Comparison of ENCODE assay signal across 1 cellular context in the genomic region with DNA sequence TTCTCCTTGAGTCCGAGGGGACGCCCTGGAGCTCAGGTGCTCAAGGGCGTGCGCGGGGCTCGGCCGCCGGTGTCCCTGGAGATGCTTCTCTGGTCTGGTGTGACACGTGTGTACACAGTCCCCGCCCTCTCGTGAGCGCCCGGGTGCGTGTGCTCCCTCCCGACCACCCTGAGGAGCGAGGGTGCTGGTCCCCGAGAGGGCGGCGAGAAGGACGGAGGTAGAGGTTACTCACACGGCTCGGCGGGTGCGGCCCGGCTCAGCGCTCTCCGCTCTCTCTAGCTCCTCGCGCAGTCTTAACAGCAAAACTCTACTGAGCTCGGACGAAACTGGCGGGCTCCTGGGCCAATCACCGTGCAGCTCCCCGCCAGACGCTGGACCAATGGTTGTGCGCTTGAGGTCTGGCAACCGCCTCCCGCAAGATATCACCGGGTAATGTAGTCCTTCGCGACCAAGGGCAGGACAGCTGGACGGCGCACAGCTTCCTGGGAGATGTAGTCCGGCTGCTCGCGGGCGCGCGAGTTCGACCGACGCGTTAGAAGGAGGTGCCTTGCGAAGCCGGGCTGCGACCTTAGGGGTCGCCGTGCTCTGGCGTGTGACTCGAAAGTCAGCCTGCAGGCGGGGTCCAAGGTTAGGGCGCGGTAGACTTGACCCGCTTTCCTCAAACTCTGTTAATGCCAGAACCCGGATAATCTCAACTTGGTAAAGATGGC.
A peak's percentile ranks its signal among the peaks of the same experiment; 100 is the strongest.
TF ChIP-seq lines count a peak whose summit lies in the region.

A gene (minus strand): TSS at position 312 of the 710 bp plus-strand sequence. CDS start 2,669 bp downstream, outside the sequence.

TF ChIP-seq in HepG2, 621 proteins besides CTCF, POLR2A, EP300 and RAD21 (continued from another document and continues in another):
- TF ChIP-seq TEAD2 (CRISPR knock-in tag; IDR thresholded peaks at IDR 0.05) (no peak), SIX1 (CRISPR knock-in tag; IDR thresholded peaks at IDR 0.05; ENCODE audit: borderline replicate concordance) (no peak), MEIS2 (CRISPR knock-in tag; IDR thresholded peaks at IDR 0.05) (no peak), ONECUT2 (CRISPR knock-in tag; IDR thresholded peaks at IDR 0.05) (0 out of 2 replicates have a peak, but pooled peaks have one; percentile 4), ZNF12 (CRISPR knock-in tag; IDR thresholded peaks at IDR 0.05) (no peak), CREM (IDR thresholded peaks at IDR 0.05) (peak; percentile 98), CREM (CRISPR knock-in tag; IDR thresholded peaks at IDR 0.05) (no peak), ZNF282 (IDR thresholded peaks at IDR 0.05; ENCODE audit: partially characterized antibody) (no peak), ZNF773 (CRISPR knock-in tag; IDR thresholded peaks at IDR 0.05; ENCODE audit: borderline replicate concordance) (no peak; the same call in 1 of the 2 replicates), ZNF567 (CRISPR knock-in tag; IDR thresholded peaks at IDR 0.05; ENCODE audit: borderline replicate concordance) (peak; percentile 89), KDM6A (CRISPR knock-in tag; IDR thresholded peaks at IDR 0.05; ENCODE audit: low read depth) (no peak), CENPX (CRISPR knock-in tag; IDR thresholded peaks at IDR 0.05) (no peak), ZNF577 (CRISPR knock-in tag; IDR thresholded peaks at IDR 0.05; ENCODE audit: borderline replicate concordance, low read depth) (no peak), PTBP1 (IDR thresholded peaks at IDR 0.05; ENCODE audit: low read depth, low read length, poor library complexity, severe bottlenecking) (no peak), ZNF546 (CRISPR knock-in tag; conservative IDR thresholded peaks at IDR 0.05) (no peak; the same call in 1 of the 2 replicates), ZNF510 (CRISPR knock-in tag; IDR thresholded peaks at IDR 0.05; ENCODE audit: low read depth) (0 out of 2 replicates have a peak, but pooled peaks have one; percentile 66), IKZF1 (IDR thresholded peaks at IDR 0.05) (no peak), ZNF772 (CRISPR knock-in tag; IDR thresholded peaks at IDR 0.05) (peak; percentile 72), ZNF616 (CRISPR knock-in tag; IDR thresholded peaks at IDR 0.05; ENCODE audit: low read depth) (peak; percentile 28; the same call in 1 of the 2 replicates), YEATS4 (CRISPR knock-in tag; IDR thresholded peaks at IDR 0.05; ENCODE audit: borderline replicate concordance) (peak; percentile 93), ARNT (IDR thresholded peaks at IDR 0.05) (no peak), ZNF160 (CRISPR knock-in tag; IDR thresholded peaks at IDR 0.05) (peak; percentile 69; the same call in 1 of the 2 replicates), RXRA (CRISPR knock-in tag; IDR thresholded peaks at IDR 0.05) (peak; percentile 91), MEIS1 (CRISPR knock-in tag; IDR thresholded peaks at IDR 0.05; ENCODE audit: borderline replicate concordance) (0 out of 2 replicates have a peak, but pooled peaks have one; percentile 72), TGIF2 (CRISPR knock-in tag; IDR thresholded peaks at IDR 0.05) (no peak; the same call in 1 of the 2 replicates), ZNF672 (CRISPR knock-in tag; IDR thresholded peaks at IDR 0.05) (no peak), NFATC3 (CRISPR knock-in tag; IDR thresholded peaks at IDR 0.05) (no peak), RFX5 (IDR thresholded peaks at IDR 0.05; ENCODE audit: low read depth, low read length) (peak; percentile 74; the same call in 1 of the 2 replicates), FOXJ3 (CRISPR knock-in tag; IDR thresholded peaks at IDR 0.05; ENCODE audit: borderline replicate concordance) (peak; percentile 45; the same call in 1 of the 2 replicates), EZH2 (conservative IDR thresholded peaks at IDR 0.05; ENCODE audit: low read depth, low read length) (no peak), SNRNP70 (IDR thresholded peaks at IDR 0.05; ENCODE audit: low read depth, low read length) (no peak)
- TF ChIP-seq, protein P1, sequence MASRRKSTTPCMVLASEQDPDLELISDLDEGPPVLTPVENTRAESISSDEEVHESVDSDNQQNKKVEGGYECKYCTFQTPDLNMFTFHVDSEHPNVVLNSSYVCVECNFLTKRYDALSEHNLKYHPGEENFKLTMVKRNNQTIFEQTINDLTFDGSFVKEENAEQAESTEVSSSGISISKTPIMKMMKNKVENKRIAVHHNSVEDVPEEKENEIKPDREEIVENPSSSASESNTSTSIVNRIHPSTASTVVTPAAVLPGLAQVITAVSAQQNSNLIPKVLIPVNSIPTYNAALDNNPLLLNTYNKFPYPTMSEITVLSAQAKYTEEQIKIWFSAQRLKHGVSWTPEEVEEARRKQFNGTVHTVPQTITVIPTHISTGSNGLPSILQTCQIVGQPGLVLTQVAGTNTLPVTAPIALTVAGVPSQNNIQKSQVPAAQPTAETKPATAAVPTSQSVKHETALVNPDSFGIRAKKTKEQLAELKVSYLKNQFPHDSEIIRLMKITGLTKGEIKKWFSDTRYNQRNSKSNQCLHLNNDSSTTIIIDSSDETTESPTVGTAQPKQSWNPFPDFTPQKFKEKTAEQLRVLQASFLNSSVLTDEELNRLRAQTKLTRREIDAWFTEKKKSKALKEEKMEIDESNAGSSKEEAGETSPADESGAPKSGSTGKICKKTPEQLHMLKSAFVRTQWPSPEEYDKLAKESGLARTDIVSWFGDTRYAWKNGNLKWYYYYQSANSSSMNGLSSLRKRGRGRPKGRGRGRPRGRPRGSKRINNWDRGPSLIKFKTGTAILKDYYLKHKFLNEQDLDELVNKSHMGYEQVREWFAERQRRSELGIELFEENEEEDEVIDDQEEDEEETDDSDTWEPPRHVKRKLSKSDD (CRISPR knock-in tag; IDR thresholded peaks at IDR 0.05; ENCODE audit: low read depth), result peak; percentile 96
- TF ChIP-seq, protein P2, sequence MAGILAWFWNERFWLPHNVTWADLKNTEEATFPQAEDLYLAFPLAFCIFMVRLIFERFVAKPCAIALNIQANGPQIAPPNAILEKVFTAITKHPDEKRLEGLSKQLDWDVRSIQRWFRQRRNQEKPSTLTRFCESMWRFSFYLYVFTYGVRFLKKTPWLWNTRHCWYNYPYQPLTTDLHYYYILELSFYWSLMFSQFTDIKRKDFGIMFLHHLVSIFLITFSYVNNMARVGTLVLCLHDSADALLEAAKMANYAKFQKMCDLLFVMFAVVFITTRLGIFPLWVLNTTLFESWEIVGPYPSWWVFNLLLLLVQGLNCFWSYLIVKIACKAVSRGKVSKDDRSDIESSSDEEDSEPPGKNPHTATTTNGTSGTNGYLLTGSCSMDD (CRISPR knock-in tag; IDR thresholded peaks at IDR 0.05), result no peak
- TF ChIP-seq, protein P3, sequence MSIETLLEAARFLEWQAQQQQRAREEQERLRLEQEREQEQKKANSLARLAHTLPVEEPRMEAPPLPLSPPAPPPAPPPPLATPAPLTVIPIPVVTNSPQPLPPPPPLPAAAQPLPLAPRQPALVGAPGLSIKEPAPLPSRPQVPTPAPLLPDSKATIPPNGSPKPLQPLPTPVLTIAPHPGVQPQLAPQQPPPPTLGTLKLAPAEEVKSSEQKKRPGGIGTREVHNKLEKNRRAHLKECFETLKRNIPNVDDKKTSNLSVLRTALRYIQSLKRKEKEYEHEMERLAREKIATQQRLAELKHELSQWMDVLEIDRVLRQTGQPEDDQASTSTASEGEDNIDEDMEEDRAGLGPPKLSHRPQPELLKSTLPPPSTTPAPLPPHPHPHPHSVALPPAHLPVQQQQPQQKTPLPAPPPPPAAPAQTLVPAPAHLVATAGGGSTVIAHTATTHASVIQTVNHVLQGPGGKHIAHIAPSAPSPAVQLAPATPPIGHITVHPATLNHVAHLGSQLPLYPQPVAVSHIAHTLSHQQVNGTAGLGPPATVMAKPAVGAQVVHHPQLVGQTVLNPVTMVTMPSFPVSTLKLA (IDR thresholded peaks at IDR 0.05), result no peak; the same call in 1 of the 2 replicates
- TF ChIP-seq, protein P4, sequence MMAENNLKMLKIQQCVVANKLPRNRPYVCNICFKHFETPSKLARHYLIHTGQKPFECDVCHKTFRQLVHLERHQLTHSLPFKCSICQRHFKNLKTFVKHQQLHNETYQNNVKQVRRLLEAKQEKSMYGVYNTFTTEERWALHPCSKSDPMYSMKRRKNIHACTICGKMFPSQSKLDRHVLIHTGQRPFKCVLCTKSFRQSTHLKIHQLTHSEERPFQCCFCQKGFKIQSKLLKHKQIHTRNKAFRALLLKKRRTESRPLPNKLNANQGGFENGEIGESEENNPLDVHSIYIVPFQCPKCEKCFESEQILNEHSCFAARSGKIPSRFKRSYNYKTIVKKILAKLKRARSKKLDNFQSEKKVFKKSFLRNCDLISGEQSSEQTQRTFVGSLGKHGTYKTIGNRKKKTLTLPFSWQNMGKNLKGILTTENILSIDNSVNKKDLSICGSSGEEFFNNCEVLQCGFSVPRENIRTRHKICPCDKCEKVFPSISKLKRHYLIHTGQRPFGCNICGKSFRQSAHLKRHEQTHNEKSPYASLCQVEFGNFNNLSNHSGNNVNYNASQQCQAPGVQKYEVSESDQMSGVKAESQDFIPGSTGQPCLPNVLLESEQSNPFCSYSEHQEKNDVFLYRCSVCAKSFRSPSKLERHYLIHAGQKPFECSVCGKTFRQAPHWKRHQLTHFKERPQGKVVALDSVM (CRISPR knock-in tag; IDR thresholded peaks at IDR 0.05), result no peak
- TF ChIP-seq, protein P5, sequence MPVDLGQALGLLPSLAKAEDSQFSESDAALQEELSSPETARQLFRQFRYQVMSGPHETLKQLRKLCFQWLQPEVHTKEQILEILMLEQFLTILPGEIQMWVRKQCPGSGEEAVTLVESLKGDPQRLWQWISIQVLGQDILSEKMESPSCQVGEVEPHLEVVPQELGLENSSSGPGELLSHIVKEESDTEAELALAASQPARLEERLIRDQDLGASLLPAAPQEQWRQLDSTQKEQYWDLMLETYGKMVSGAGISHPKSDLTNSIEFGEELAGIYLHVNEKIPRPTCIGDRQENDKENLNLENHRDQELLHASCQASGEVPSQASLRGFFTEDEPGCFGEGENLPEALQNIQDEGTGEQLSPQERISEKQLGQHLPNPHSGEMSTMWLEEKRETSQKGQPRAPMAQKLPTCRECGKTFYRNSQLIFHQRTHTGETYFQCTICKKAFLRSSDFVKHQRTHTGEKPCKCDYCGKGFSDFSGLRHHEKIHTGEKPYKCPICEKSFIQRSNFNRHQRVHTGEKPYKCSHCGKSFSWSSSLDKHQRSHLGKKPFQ (CRISPR knock-in tag; IDR thresholded peaks at IDR 0.05; ENCODE audit: insufficient replicate concordance), result no peak
- TF ChIP-seq, protein P6, sequence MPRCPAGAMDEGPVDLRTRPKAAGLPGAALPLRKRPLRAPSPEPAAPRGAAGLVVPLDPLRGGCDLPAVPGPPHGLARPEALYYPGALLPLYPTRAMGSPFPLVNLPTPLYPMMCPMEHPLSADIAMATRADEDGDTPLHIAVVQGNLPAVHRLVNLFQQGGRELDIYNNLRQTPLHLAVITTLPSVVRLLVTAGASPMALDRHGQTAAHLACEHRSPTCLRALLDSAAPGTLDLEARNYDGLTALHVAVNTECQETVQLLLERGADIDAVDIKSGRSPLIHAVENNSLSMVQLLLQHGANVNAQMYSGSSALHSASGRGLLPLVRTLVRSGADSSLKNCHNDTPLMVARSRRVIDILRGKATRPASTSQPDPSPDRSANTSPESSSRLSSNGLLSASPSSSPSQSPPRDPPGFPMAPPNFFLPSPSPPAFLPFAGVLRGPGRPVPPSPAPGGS (CRISPR knock-in tag; IDR thresholded peaks at IDR 0.05), result peak; percentile 91; the same call in 1 of the 2 replicates
- TF ChIP-seq, protein P7, sequence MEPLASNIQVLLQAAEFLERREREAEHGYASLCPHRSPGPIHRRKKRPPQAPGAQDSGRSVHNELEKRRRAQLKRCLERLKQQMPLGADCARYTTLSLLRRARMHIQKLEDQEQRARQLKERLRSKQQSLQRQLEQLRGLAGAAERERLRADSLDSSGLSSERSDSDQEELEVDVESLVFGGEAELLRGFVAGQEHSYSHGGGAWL (CRISPR knock-in tag; IDR thresholded peaks at IDR 0.05), result peak; percentile 93; the same call in 1 of the 2 replicates
- TF ChIP-seq, protein P8, sequence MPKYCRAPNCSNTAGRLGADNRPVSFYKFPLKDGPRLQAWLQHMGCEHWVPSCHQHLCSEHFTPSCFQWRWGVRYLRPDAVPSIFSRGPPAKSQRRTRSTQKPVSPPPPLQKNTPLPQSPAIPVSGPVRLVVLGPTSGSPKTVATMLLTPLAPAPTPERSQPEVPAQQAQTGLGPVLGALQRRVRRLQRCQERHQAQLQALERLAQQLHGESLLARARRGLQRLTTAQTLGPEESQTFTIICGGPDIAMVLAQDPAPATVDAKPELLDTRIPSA (CRISPR knock-in tag; IDR thresholded peaks at IDR 0.05; ENCODE audit: borderline replicate concordance), result peak; percentile 72; the same call in 1 of the 2 replicates
- TF ChIP-seq, protein P9, sequence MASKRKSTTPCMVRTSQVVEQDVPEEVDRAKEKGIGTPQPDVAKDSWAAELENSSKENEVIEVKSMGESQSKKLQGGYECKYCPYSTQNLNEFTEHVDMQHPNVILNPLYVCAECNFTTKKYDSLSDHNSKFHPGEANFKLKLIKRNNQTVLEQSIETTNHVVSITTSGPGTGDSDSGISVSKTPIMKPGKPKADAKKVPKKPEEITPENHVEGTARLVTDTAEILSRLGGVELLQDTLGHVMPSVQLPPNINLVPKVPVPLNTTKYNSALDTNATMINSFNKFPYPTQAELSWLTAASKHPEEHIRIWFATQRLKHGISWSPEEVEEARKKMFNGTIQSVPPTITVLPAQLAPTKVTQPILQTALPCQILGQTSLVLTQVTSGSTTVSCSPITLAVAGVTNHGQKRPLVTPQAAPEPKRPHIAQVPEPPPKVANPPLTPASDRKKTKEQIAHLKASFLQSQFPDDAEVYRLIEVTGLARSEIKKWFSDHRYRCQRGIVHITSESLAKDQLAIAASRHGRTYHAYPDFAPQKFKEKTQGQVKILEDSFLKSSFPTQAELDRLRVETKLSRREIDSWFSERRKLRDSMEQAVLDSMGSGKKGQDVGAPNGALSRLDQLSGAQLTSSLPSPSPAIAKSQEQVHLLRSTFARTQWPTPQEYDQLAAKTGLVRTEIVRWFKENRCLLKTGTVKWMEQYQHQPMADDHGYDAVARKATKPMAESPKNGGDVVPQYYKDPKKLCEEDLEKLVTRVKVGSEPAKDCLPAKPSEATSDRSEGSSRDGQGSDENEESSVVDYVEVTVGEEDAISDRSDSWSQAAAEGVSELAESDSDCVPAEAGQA (IDR thresholded peaks at IDR 0.05; ENCODE audit: low read depth), result peak; percentile 77
- TF ChIP-seq, protein P9 (CRISPR knock-in tag; IDR thresholded peaks at IDR 0.05; ENCODE audit: borderline replicate concordance), result no peak
- TF ChIP-seq, protein P10, sequence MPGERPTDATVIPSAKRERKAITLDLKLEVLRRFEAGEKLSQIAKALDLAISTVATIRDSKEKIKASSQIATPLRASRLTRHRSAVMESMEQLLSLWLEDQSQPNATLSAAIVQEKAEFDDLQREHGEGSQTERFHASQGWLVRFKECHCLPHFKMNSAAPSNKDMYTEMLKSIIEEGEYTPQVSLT (CRISPR knock-in tag; IDR thresholded peaks at IDR 0.05; ENCODE audit: borderline replicate concordance, low read depth), result no peak
